In genomic region chr13:97030705-97031452, GRCh38 we compare ENCODE assay signal across 9 cellular contexts. TPM values are rescaled to one million over a fixed set of nuclear protein-coding genes. Genes with fewer than 3 reads are reported as not detected.
DNase-seq lines count a peak whose midpoint lies in the region; ATAC-seq and TF ChIP-seq lines count a peak whose summit lies in the region.
"Had no signal": no experiment of that assay in that cellular context is flagged by ENCODE, and none has a peak within 500 bp of the region (broad histone marks: within the 10 kb centered on the region; RNA-seq: fewer than 3 reads in every experiment).

No MANE protein-coding gene starts in this region.

- H3K4me2 ChIP-seq in Loucy (ENCODE audit: low read depth, low read length, poor library complexity, severe bottlenecking): no peak overlapping the region

- in situ Hi-C loops in GM13976 (cut with MboI; ENCODE audit: low sequenced_read_pairs, unreplicated experiment): no loop called here

- no peaks in the 10 kb centered on the region for H3K79me2 ChIP-seq in Loucy (ENCODE audit: insufficient read depth, low read length)

- ATAC-seq in left lung (peak; percentile 60), right cardiac atrium (no peak)

- no peaks in the 10 kb centered on the region; the same call in 1 of the 2 replicates for H3K9me2 ChIP-seq in Loucy (replicated peaks; ENCODE audit: low read depth, low read length)

- peak; percentile 40 for DNase-seq in GM13976 (ENCODE audit: low spot score)
- DNase-seq in left lung: no peak
- DNase-seq in 8988T: no peak
- no peak for DNase-seq in right cardiac atrium
- no peak for DNase-seq in DMS79 (lab: John Stamatoyannopoulos, UW)
- no peak for DNase-seq in stimulated activated CD4-positive, alpha-beta T cell treated with anti-CD3 and anti-CD28 coated beads, Interleukin-2, amount 100 ng/mL, for 48 hours

- no peak overlapping the region for H3K4me3 ChIP-seq in Loucy (ENCODE audit: low read length, poor library complexity, severe bottlenecking)
- H3K4me3 ChIP-seq in left lung: no peak overlapping the region
- no peak overlapping the region for H3K4me3 ChIP-seq in right cardiac atrium (ENCODE audit: low read length)
- H3K4me3 ChIP-seq: SJSA1 had no signal

- intact Hi-C loops in left lung (cut with DNase I): no loop called here
- intact Hi-C loops in right cardiac atrium (cut with DNase I): loop anchor here in 1 of 4 donors (10.0 kb wide), 1 partner anchor 184 kb away; no protein-coding TSS in a partner anchor

- H3K4me1 ChIP-seq in Loucy (ENCODE audit: insufficient read depth, low read length, poor library complexity, severe bottlenecking) (no peaks in the 10 kb centered on the region), left lung (peaks cover 6% of the 10 kb centered on the region in 2 donors), right cardiac atrium (ENCODE audit: control insufficient read depth, insufficient read depth, low read length) (no peaks in the 10 kb centered on the region)
- H3K4me1 ChIP-seq: SJSA1 had no signal

- TF ChIP-seq CTCF in GM13976 (IDR thresholded peaks at IDR 0.05; ENCODE audit: borderline replicate concordance, control extremely low read depth, extremely low read depth, insufficient read depth, missing control alignments): no peak
- peak; percentile 50 for TF ChIP-seq CTCF in Loucy (conservative IDR thresholded peaks at IDR 0.05; ENCODE audit: low read length)
- TF ChIP-seq CTCF in VCaP (conservative IDR thresholded peaks at IDR 0.05): peak; percentile 80
- TF ChIP-seq CTCF in left lung (IDR thresholded peaks at IDR 0.05): no peak

- H3K36me3 ChIP-seq in Loucy (ENCODE audit: insufficient read depth, low read length): no peaks in the 10 kb centered on the region
- no peaks in the 10 kb centered on the region for H3K36me3 ChIP-seq in left lung
- H3K36me3 ChIP-seq: SJSA1 had no signal

- H4K20me1 ChIP-seq in Loucy (ENCODE audit: insufficient read depth, low read length, poor library complexity, severe bottlenecking): no peaks in the 10 kb centered on the region

- H3K27me3 ChIP-seq in Loucy (ENCODE audit: insufficient read depth, low read length, poor library complexity, severe bottlenecking) (no peaks in the 10 kb centered on the region), left lung (peaks cover 0 to 7% of the 10 kb centered on the region in 2 donors), right cardiac atrium (ENCODE audit: control insufficient read depth, insufficient read depth) (no peaks in the 10 kb centered on the region)
- H3K27me3 ChIP-seq: SJSA1 had no signal

- no peak overlapping the region for H3K27ac ChIP-seq in VCaP
- no peak overlapping the region for H3K27ac ChIP-seq in left lung
- H3K27ac ChIP-seq in right cardiac atrium (ENCODE audit: low read length): no peak overlapping the region
- H3K27ac ChIP-seq: SJSA1 had no signal

- no peak overlapping the region for H2AFZ ChIP-seq in Loucy (ENCODE audit: low read length)

- H3F3A ChIP-seq in Loucy (ENCODE audit: low read depth): no peaks in the 10 kb centered on the region

- H3K9me3 ChIP-seq in Loucy (ENCODE audit: insufficient read depth, low read depth, low read length) (no peaks in the 10 kb centered on the region), left lung (no peaks in the 10 kb centered on the region), right cardiac atrium (ENCODE audit: control insufficient read depth, low read length) (peaks cover 1% of the 10 kb centered on the region)
- H3K9me3 ChIP-seq: SJSA1 had no signal

- WGBS in right cardiac atrium: 46% methylated on average over 2 of the region's 2 CpGs

- no peak overlapping the region for H3K9ac ChIP-seq in Loucy (ENCODE audit: low read depth, low read length, poor library complexity, severe bottlenecking)

RNA-seq across cellular contexts. Expression of gene OXGR1, which starts 36.6 kb away (rescaled TPM):
- total RNA-seq in left lung (under 1 TPM; 0.23 to 0.68 TPM), right cardiac atrium (under 1 TPM in 3 of 4 donors, not detected in 1; 0.26 to 0.70 (median 0.41) TPM)
- polyA plus RNA-seq in right cardiac atrium: 0.09 TPM
- total RNA-seq: SJSA1 had no signal

Comparison
In these comparisons a context has a peak if more than half of its experiments do, and no peak if none do; other contexts are left out.
1. CTCF ChIP-seq: peak in Loucy (single experiment) and VCaP (single experiment); none in GM13976 (single experiment) and left lung (0 of 2).